24 cellular contexts compared by ENCODE assay signal in the genomic region with DNA sequence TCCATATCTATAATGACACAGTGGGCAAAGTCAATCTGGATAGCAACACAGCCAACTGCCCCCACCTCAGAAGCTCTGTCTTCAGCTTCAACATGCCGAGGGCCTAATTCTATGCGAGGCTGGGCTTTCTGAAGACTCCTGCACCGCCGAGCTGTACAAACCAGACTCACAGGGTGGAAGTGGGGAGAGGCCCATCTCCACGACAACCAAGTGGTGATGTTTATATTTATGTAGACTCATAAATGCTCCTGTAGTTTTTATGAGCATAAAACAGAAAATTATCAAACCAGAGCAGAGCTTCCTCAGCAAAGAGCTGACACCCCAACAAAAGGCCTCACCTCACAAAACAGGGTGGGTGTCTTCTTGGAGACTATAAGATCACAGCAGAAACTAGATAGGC.
"Had no signal": no experiment of that assay in that cellular context is flagged by ENCODE, and none has a peak within 500 bp of the region (broad histone marks: within the 10 kb centered on the region; RNA-seq: fewer than 3 reads in every experiment).

No MANE protein-coding gene starts in this region.

- DNase-seq: activated CD4-positive, alpha-beta memory T cell treated with anti-CD3 and anti-CD28 coated beads for 36 hours; activated CD4-positive, alpha-beta T cell treated with anti-CD3 and anti-CD28 coated beads for 36 hours; activated naive CD4-positive, alpha-beta T cell treated with Interleukin-2 at 50 U/mL for 16 hours; activated naive CD8-positive, alpha-beta T cell treated with anti-CD3 and anti-CD28 coated beads, Interleukin-2, amount 10 ng/mL, durations not matched to agents 7 days and 5 days; activated T-cell treated with anti-CD3 and anti-CD28 coated beads, Interleukin-2, amount 50 U/mL, for 24 hours; amygdala; effector memory CD4-positive, alpha-beta T cell; hypothalamus; kidney; left ventricle myocardium superior; naive thymus-derived CD8-positive, alpha-beta T cell; posterior cingulate gyrus; sigmoid colon; spleen; stimulated activated CD4-positive, alpha-beta T cell treated with anti-CD3 and anti-CD28 coated beads, Interleukin-4, amount 100 ng/mL, for 4 hours; stimulated activated naive CD4-positive, alpha-beta T cell; SW 1271; thyroid gland had no signal

- H3K4me1 Mint-ChIP-seq: activated CD4-positive, alpha-beta T cell treated with anti-CD3 and anti-CD28 coated beads for 36 hours; activated naive CD8-positive, alpha-beta T cell treated with anti-CD3 and anti-CD28 coated beads, Interleukin-2, amount 10 ng/mL, durations not matched to agents 7 days and 5 days; naive thymus-derived CD8-positive, alpha-beta T cell; WTC11 had no signal

- H3K27ac ChIP-seq: cardiac muscle cell, esophagus muscularis mucosa, neutrophil, sigmoid colon, spleen, thyroid gland had no signal

- H3K4me3 Mint-ChIP-seq: activated CD4-positive, alpha-beta memory T cell treated with anti-CD3 and anti-CD28 coated beads for 36 hours; activated CD4-positive, alpha-beta T cell treated with anti-CD3 and anti-CD28 coated beads for 36 hours; activated naive CD8-positive, alpha-beta T cell treated with anti-CD3 and anti-CD28 coated beads, Interleukin-2, amount 10 ng/mL, durations not matched to agents 7 days and 5 days; activated T-cell treated with anti-CD3 and anti-CD28 coated beads, Interleukin-2, amount 50 U/mL, for 24 hours; dendritic cell treated with granulocyte-macrophage colony-stimulating factor and Interleukin-4, amounts not matched to agents 40 ng/mL and 50 ng/mL, for 4 days; naive thymus-derived CD8-positive, alpha-beta T cell; WTC11 had no signal

- H3K36me3 Mint-ChIP-seq: activated CD4-positive, alpha-beta memory T cell treated with anti-CD3 and anti-CD28 coated beads for 36 hours; activated naive CD8-positive, alpha-beta T cell treated with anti-CD3 and anti-CD28 coated beads, Interleukin-2, amount 10 ng/mL, durations not matched to agents 7 days and 5 days; naive thymus-derived CD8-positive, alpha-beta T cell; WTC11 had no signal

- H3K9me3 Mint-ChIP-seq: activated T-cell treated with anti-CD3 and anti-CD28 coated beads, Interleukin-2, amount 50 U/mL, for 24 hours; dendritic cell treated with granulocyte-macrophage colony-stimulating factor and Interleukin-4, amounts not matched to agents 40 ng/mL and 50 ng/mL, for 4 days had no signal

- H3K27me3 Mint-ChIP-seq: activated CD4-positive, alpha-beta T cell treated with anti-CD3 and anti-CD28 coated beads for 36 hours had no signal

- H3K27ac Mint-ChIP-seq: activated CD4-positive, alpha-beta memory T cell treated with anti-CD3 and anti-CD28 coated beads for 36 hours; activated CD4-positive, alpha-beta T cell treated with anti-CD3 and anti-CD28 coated beads for 36 hours; activated naive CD8-positive, alpha-beta T cell treated with anti-CD3 and anti-CD28 coated beads, Interleukin-2, amount 10 ng/mL, durations not matched to agents 7 days and 5 days; activated T-cell treated with anti-CD3 and anti-CD28 coated beads, Interleukin-2, amount 50 U/mL, for 24 hours; activated T-helper 2 cell treated with anti-CD3 and anti-CD28 coated beads, Interferon-gamma antibody, Interleukin-2, Interleukin-4, amounts not matched to agents 10 μg/mL and 5 μg/mL and 100 μg/mL, durations not matched to agents 14 hours and 24 hours and 36 hours; dendritic cell treated with granulocyte-macrophage colony-stimulating factor and Interleukin-4, amounts not matched to agents 40 ng/mL and 50 ng/mL, for 4 days; naive thymus-derived CD8-positive, alpha-beta T cell; WTC11 had no signal
